14 cellular contexts compared by ENCODE assay signal in the genomic region with DNA sequence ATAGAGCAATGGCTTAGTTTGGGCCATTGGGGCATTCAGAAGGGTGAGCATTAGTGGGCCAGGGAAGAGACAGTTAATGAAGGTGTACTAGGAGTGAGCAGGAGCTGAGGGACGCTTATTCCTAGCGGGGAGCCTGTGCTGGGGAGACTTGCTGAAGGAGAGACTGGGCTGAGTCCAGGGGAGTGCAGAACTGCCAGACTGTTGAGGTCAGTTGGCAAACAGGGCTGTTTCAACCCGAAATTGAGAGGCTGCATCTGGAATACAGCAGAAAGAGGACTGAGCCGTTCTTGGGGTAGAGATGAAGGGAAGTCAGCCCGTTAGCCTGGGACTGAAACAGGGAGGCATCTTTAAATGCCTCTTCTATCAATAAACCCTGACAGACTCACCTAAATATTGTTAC. TPM values are rescaled to one million over a fixed set of nuclear protein-coding genes. Genes with fewer than 3 reads are reported as not detected.
DNase-seq lines count a peak whose midpoint lies in the region; ATAC-seq and TF ChIP-seq lines count a peak whose summit lies in the region.
"Had no signal": no experiment of that assay in that cellular context is flagged by ENCODE, and none has a peak within 500 bp of the region (broad histone marks: within the 10 kb centered on the region; RNA-seq: fewer than 3 reads in every experiment).

No MANE protein-coding gene starts in this region.

- H3K4me1 ChIP-seq in iPS DF 6.9 (ENCODE audit: control insufficient read depth, insufficient read depth, low read length) (peaks cover 9% of the 10 kb centered on the region), psoas muscle (peaks cover 40% of the 10 kb centered on the region)

- H3K4me3 ChIP-seq in iPS DF 6.9 (ENCODE audit: low read length) = no peak overlapping the region
- H3K4me3 ChIP-seq in psoas muscle = peak overlapping the region; percentile 58
- H3K4me3 ChIP-seq: mucosa of descending colon had no signal

- H3K27ac ChIP-seq in iPS DF 6.9 (ENCODE audit: low read length) = peak overlapping the region; percentile 27
- peak overlapping the region; percentile 72 for H3K27ac ChIP-seq in psoas muscle

- peak; percentile 52 for DNase-seq in G401 (ENCODE audit: low spot score)
- peak; percentile 31 for DNase-seq in cerebellum (ENCODE audit: low spot score)
- no peak for DNase-seq in iPS DF 6.9 (ENCODE audit: low read depth, low spot score)
- peak in 1 of 2 donors; percentile 59 for DNase-seq in psoas muscle
- no peak for DNase-seq in GF-D8 (lab: John Stamatoyannopoulos, UW)
- no peak for DNase-seq in NCI-H2171 treated with DMSO at 0.1 percent for 48 hours (lab: John Stamatoyannopoulos, UW)
- DNase-seq: activated naive CD4-positive, alpha-beta T cell; foreskin melanocyte; NCI-H2029 treated with DMSO at 0.1 percent for 48 hours; NCI-H526 treated with DMSO at 0.1 percent for 48 hours; T-cell had no signal

- in situ Hi-C loops in G401 (cut with HindIII; ENCODE audit: low sequenced_read_pairs) = no loop called here

- H3K36me3 ChIP-seq in iPS DF 6.9 (ENCODE audit: control insufficient read depth, insufficient read depth, low read length) (no peaks in the 10 kb centered on the region), psoas muscle (ENCODE audit: insufficient read depth in 1 of 2, low read depth in 1 of 2) (no peaks in the 10 kb centered on the region)

- WGBS in iPS DF 6.9 (ENCODE audit: insufficient coverage, insufficient read length) = no CpG with 5 or more reads among the region's 5 CpGs
- 16 to 64% (median 29%) methylated on average over 5 of the region's 5 CpGs for WGBS in psoas muscle, 3 donors

- no peak for TF ChIP-seq CTCF in psoas muscle (IDR thresholded peaks at IDR 0.05)

- ATAC-seq in psoas muscle = peak; percentile 19 to 40 (median 25)
- ATAC-seq in GM19463 (IDR thresholded peaks at IDR 0.05; ENCODE audit: unreplicated experiment) = no peak
- no peak for ATAC-seq in HG02884 (IDR thresholded peaks at IDR 0.05; ENCODE audit: unreplicated experiment)
- ATAC-seq: T-cell had no signal

- H3K9me3 ChIP-seq in iPS DF 6.9 (ENCODE audit: control insufficient read depth, insufficient read depth, low read length) (no peaks in the 10 kb centered on the region), psoas muscle (no peaks in the 10 kb centered on the region)
- H3K9me3 ChIP-seq: mucosa of descending colon had no signal

- no peaks in the 10 kb centered on the region for H3K27me3 ChIP-seq in iPS DF 6.9 (ENCODE audit: control insufficient read depth, insufficient read depth, low read length)
- H3K27me3 ChIP-seq in psoas muscle (ENCODE audit: insufficient read depth in 3 of 3, low read length in 2 of 3) = no peaks in the 10 kb centered on the region

- intact Hi-C loops in psoas muscle (cut with DNase I) = loop anchor here in 1 of 2 donors (5.0 kb wide), 1 partner anchor 55 kb away; no protein-coding TSS in a partner anchor

RNA-seq across cellular contexts. Expression of a gene that starts 33.2 kb away (rescaled TPM):
- 12.3 and 12.4 TPM in 2 replicates for total RNA-seq in G401 (2014; rRNA removed; shearing (Covaris generic))
- total RNA-seq in cerebellum = 32.6 TPM
- total RNA-seq in psoas muscle = 100 to 1,000 TPM in 1 of 4 donors, 10 to 100 TPM in 3; 32.1 to 102 (median 46.3) TPM
- 100 to 1,000 TPM in 1 of 3 donors, 10 to 100 TPM in 1, 1 to 10 TPM in 1; 6.4 to 127 (median 64.0) TPM for polyA plus RNA-seq in psoas muscle

Comparison
In these comparisons a context has a peak if more than half of its experiments do, and no peak if none do; other contexts are left out.
1. DNase-seq: peak in G401 (single experiment) and cerebellum (single experiment); none in iPS DF 6.9 (single experiment), GF-D8 (single experiment) and NCI-H2171 treated with DMSO at 0.1 percent for 48 hours (single experiment).
2. ATAC-seq: peak in psoas muscle (4 of 4); none in GM19463 (single experiment) and HG02884 (single experiment).